25 cellular contexts compared by ENCODE assay signal in the genomic region with DNA sequence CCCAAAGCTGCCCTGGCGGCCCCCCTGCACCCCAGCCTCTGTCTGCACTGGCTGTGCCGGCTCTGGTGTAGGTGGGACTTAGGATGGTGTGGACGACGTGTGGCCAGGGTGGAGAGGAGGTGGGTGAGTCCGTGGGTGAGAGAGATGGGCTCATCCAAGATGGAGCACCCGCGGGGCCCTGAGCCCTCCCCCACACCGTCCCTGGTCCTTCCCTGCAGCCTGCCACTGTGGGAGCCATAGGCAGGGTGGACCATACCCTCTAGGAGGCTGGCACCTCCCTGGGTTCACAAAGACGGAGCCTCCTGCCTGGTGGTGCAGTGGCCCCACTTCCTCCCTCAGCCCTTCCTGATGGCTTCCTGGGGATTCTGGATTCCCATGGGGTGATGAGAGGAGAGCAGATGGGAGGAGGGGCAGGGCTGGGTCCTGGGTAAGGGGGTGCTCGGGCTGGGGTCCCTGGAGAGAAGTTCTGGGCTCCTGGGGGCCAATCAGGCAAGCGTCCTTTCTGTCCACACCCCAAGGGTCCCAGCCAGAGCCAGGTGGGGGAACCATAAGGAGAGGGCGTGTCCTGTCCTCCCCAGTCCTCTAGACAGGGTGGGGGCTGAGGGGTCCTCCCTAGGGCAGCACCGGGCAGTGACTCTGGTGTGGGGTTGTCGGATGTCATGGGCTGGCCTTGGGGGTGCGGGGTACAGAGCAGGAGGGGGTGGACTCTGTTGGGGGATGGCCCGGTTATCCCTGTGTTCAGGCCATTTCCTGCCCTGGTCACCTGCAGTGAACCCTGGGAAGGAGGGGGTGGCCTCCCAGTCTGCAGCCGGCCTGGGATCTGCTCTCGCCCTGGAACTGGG.
DNase-seq lines count a peak whose midpoint lies in the region; ATAC-seq, FAIRE-seq and TF ChIP-seq lines count a peak whose summit lies in the region.
"Had no signal": no experiment of that assay in that cellular context is flagged by ENCODE, and none has a peak within 500 bp of the region (broad histone marks: within the 10 kb centered on the region; RNA-seq: fewer than 3 reads in every experiment).

No MANE protein-coding gene starts in this region.

- FAIRE-seq in GM12878 (lab: Jason Lieb, UNC), result no peak
- FAIRE-seq: GM12891, HTR-8/SVneo had no signal

- TF ChIP-seq CTCF in Loucy (conservative IDR thresholded peaks at IDR 0.05; ENCODE audit: low read length), result no peak
- no peak for TF ChIP-seq CTCF in GM12878 (IDR thresholded peaks at IDR 0.05 in 2 of 3, conservative IDR thresholded peaks at IDR 0.05 in 1 of 3; ENCODE audit: control insufficient read depth in 2 of 3, extremely low read depth in 1 of 3, insufficient read depth in 1 of 3, low read depth in 3 of 3, low read length in 3 of 3)
- TF ChIP-seq CTCF in spleen (IDR thresholded peaks at IDR 0.05 in 8 of 11, conservative IDR thresholded peaks at IDR 0.05 in 3 of 11), result no peak

- H3K4me2 ChIP-seq in Loucy (ENCODE audit: low read depth, low read length, poor library complexity, severe bottlenecking), result peak overlapping the region; percentile 85
- H3K4me2 ChIP-seq in GM12878 (ENCODE audit: control insufficient read depth, insufficient read depth), result peak overlapping the region; percentile 17; the same call in 1 of the 2 replicates

- no TSS peak for BruUV-seq in GM12878 (replicated peaks; lab: Mats Ljungman, UMichigan)

- H3K27ac ChIP-seq in GM12878 (ENCODE audit: control insufficient read depth, insufficient read depth) (no peak overlapping the region), spleen (peak overlapping the region in 1 of 8 donors; percentile 46)
- H3K27ac ChIP-seq: GM23248, RWPE1, SJCRH30 had no signal

- H3K9me3 Mint-ChIP-seq in memory B cell, result no peaks in the 10 kb centered on the region
- H3K9me3 Mint-ChIP-seq in activated CD4-positive, alpha-beta memory T cell treated with anti-CD3 and anti-CD28 coated beads, Interleukin-2, amount 10 ng/mL, durations not matched to agents 7 days and 5 days, result peaks cover 2% of the 10 kb centered on the region

- DNase-seq in GM12878 (ENCODE audit: low read depth, low spot score) (no peak), memory B cell (ENCODE audit: low spot score in 2 of 2) (no peak), spleen (peak; percentile 64), H7 (no peak)
- no peak for DNase-seq in activated CD4-positive, alpha-beta memory T cell treated with anti-CD3 and anti-CD28 coated beads, Interleukin-2, amount 10 ng/mL, durations not matched to agents 7 days and 5 days
- DNase-seq: Caco-2; CD4-positive, alpha-beta memory T cell; DMS 273 treated with DMSO at 0.1 percent for 48 hours; DND-41; GM23248; HCEC 1CT; KG1; NCI-H1092 treated with DMSO at 0.1 percent for 48 hours; NCI-H1436 treated with DMSO at 0.1 percent for 48 hours; NCI-H1930; NCI-H2227 treated with DMSO at 0.1 percent for 48 hours; NCI-H510A treated with DMSO at 0.1 percent for 48 hours; NCI-H774; NK-92 treated with Interleukin-12 subunit alpha and Interleukin-12 subunit beta, amount 100 ng/mL, for 24 hours; SJCRH30 had no signal

- no peak for ATAC-seq in GM12878
- ATAC-seq in memory B cell (ENCODE audit: low read depth), result no peak
- no peak for ATAC-seq in HG03432 (IDR thresholded peaks at IDR 0.05; ENCODE audit: unreplicated experiment)

- SMC1A ChIA-PET in GM12878 (lab: Charles Lee; ENCODE audit: uncharacterized antibody, unreplicated experiment), result no interaction called here

- no peak for TF ChIP-seq EP300 in GM12878 (IDR thresholded peaks at IDR 0.05; ENCODE audit: borderline replicate concordance in 1 of 2, control insufficient read depth in 1 of 2, low read depth in 2 of 2, low read length in 2 of 2)

- H3K9me3 ChIP-seq in Loucy (ENCODE audit: insufficient read depth, low read depth, low read length) (no peaks in the 10 kb centered on the region), GM12878 (replicated peaks; ENCODE audit: control insufficient read depth, insufficient read depth, low read length) (no peaks in the 10 kb centered on the region), spleen (peaks cover 0 to 9% (median 2%) of the 10 kb centered on the region in 8 donors)
- H3K9me3 ChIP-seq: Caco-2, SJCRH30 had no signal

- H3K36me3 ChIP-seq in Loucy (ENCODE audit: insufficient read depth, low read length) (no peaks in the 10 kb centered on the region), GM12878 (ENCODE audit: control insufficient read depth in 2 of 2, insufficient read depth in 2 of 2, low read length in 1 of 2) (no peaks in the 10 kb centered on the region), spleen (no peaks in the 10 kb centered on the region), H7 (replicated peaks; ENCODE audit: control insufficient read depth, insufficient read depth, low read length) (no peaks in the 10 kb centered on the region)
- H3K36me3 ChIP-seq: SJCRH30 had no signal

- TF ChIP-seq POLR2A in GM12878 (IDR thresholded peaks at IDR 0.05; ENCODE audit: low read depth, low read length) (0 out of 2 replicates have a peak, but pooled peaks have one; percentile 2), spleen (IDR thresholded peaks at IDR 0.05) (no peak)

- H4K20me1 ChIP-seq in Loucy (ENCODE audit: insufficient read depth, low read length, poor library complexity, severe bottlenecking), result peaks cover 2% of the 10 kb centered on the region
- no peaks in the 10 kb centered on the region for H4K20me1 ChIP-seq in GM12878 (ENCODE audit: control insufficient read depth, insufficient read depth)

- no peaks in the 10 kb centered on the region for H3F3A ChIP-seq in Loucy (ENCODE audit: low read depth)

- RAD21 ChIA-PET in GM12878 (lab: Charles Lee; ENCODE audit: unreplicated experiment), result no interaction called here

- H3K27me3 Mint-ChIP-seq in memory B cell, result no peaks in the 10 kb centered on the region
- peaks cover 6% of the 10 kb centered on the region for H3K27me3 Mint-ChIP-seq in activated CD4-positive, alpha-beta memory T cell treated with anti-CD3 and anti-CD28 coated beads, Interleukin-2, amount 10 ng/mL, durations not matched to agents 7 days and 5 days

- peaks cover 96% of the 10 kb centered on the region for H3K79me2 ChIP-seq in Loucy (ENCODE audit: insufficient read depth, low read length)
- peaks cover 63% of the 10 kb centered on the region for H3K79me2 ChIP-seq in GM12878 (ENCODE audit: control insufficient read depth, insufficient read depth, low read length)

- H3K4me1 Mint-ChIP-seq in memory B cell, result peaks cover 8% of the 10 kb centered on the region
- H3K4me1 Mint-ChIP-seq in activated CD4-positive, alpha-beta memory T cell treated with anti-CD3 and anti-CD28 coated beads, Interleukin-2, amount 10 ng/mL, durations not matched to agents 7 days and 5 days, result no peaks in the 10 kb centered on the region
- H3K4me1 Mint-ChIP-seq: CD4-positive, alpha-beta memory T cell had no signal

- no CpG with 5 or more reads among the region's 18 CpGs for WGBS in GM12878 (ENCODE audit: insufficient coverage, insufficient replicate concordance, low lambda C conversion rate, missing lambda C conversion rate)
- 36 to 57% (median 55%) methylated on average over 3 to 18 of the region's 18 CpGs for WGBS in spleen, 5 donors

- no peak for TF ChIP-seq RAD21 in GM12878 (IDR thresholded peaks at IDR 0.05; ENCODE audit: insufficient read depth, low read depth, low read length)

- H3K9me2 ChIP-seq in Loucy (replicated peaks; ENCODE audit: low read depth, low read length), result no peaks in the 10 kb centered on the region

- H3K9ac ChIP-seq in Loucy (ENCODE audit: low read depth, low read length, poor library complexity, severe bottlenecking) (no peak overlapping the region), GM12878 (ENCODE audit: control insufficient read depth, insufficient read depth, low read length) (no peak overlapping the region)
- H3K9ac ChIP-seq: GM23248 had no signal

- peaks cover 9% of the 10 kb centered on the region for H3K36me3 Mint-ChIP-seq in memory B cell
- no peaks in the 10 kb centered on the region for H3K36me3 Mint-ChIP-seq in activated CD4-positive, alpha-beta memory T cell treated with anti-CD3 and anti-CD28 coated beads, Interleukin-2, amount 10 ng/mL, durations not matched to agents 7 days and 5 days (ENCODE audit: low read depth)
- H3K36me3 Mint-ChIP-seq: CD4-positive, alpha-beta memory T cell had no signal

- H3K4me3 ChIP-seq in Loucy (ENCODE audit: low read length, poor library complexity, severe bottlenecking) (peak overlapping the region; percentile 58), GM12878 (0 out of 2 replicates have a peak overlapping the region, but pooled peaks have one; percentile 41), spleen (peak overlapping the region in 1 of 8 donors; percentile 46), H7 (ENCODE audit: insufficient read depth, low read depth, low read length) (no peak overlapping the region)
- H3K4me3 ChIP-seq: GM23248, SJCRH30 had no signal

- CTCF ChIA-PET in GM12878 (lab: Yijun Ruan, JAX), result no interaction called here
- CTCF ChIA-PET in activated CD4-positive, alpha-beta memory T cell treated with anti-CD3 and anti-CD28 coated beads, Interleukin-2, amount 10 ng/mL, durations not matched to agents 7 days and 5 days (lab: Charles Lee), result no interaction called here

- intact Hi-C loops in GM12878 (cut with micrococcal nuclease; ENCODE audit: unreplicated experiment) (no loop called here), spleen (cut with DNase I; ENCODE audit: low total_unique reads) (no loop called here)

- H3K27me3 ChIP-seq in Loucy (ENCODE audit: insufficient read depth, low read length, poor library complexity, severe bottlenecking) (no peaks in the 10 kb centered on the region), GM12878 (replicated peaks in 1 of 2; ENCODE audit: control insufficient read depth in 2 of 2, insufficient read depth in 2 of 2, low read length in 1 of 2) (no peaks in the 10 kb centered on the region), spleen (replicated peaks in 1 of 7) (peaks cover 0 to 9% (median 0%) of the 10 kb centered on the region in 7 donors), H7 (ENCODE audit: control insufficient read depth, insufficient read depth, low read length) (no peaks in the 10 kb centered on the region)
- H3K27me3 ChIP-seq: SJCRH30 had no signal

- no peak overlapping the region for H3K27ac Mint-ChIP-seq in memory B cell
- H3K27ac Mint-ChIP-seq in activated CD4-positive, alpha-beta memory T cell treated with anti-CD3 and anti-CD28 coated beads, Interleukin-2, amount 10 ng/mL, durations not matched to agents 7 days and 5 days, result no peak overlapping the region

- H2AFZ ChIP-seq in Loucy (ENCODE audit: low read length) (no peak overlapping the region), GM12878 (ENCODE audit: control insufficient read depth, low read depth, low read length) (no peak overlapping the region)
- H2AFZ ChIP-seq: GM23248 had no signal

- H3K4me3 Mint-ChIP-seq in memory B cell, result peak overlapping the region; percentile 82
- H3K4me3 Mint-ChIP-seq in activated CD4-positive, alpha-beta memory T cell treated with anti-CD3 and anti-CD28 coated beads, Interleukin-2, amount 10 ng/mL, durations not matched to agents 7 days and 5 days, result no peak overlapping the region
- H3K4me3 Mint-ChIP-seq: CD4-positive, alpha-beta memory T cell had no signal

- in situ Hi-C loops in GM12878 (cut with MboI), result no loop called here

- H3K4me1 ChIP-seq in Loucy (ENCODE audit: insufficient read depth, low read length, poor library complexity, severe bottlenecking) (peaks cover 32% of the 10 kb centered on the region), GM12878 (ENCODE audit: control insufficient read depth, insufficient read depth, low read length) (no peaks in the 10 kb centered on the region), spleen (no peaks in the 10 kb centered on the region)
- H3K4me1 ChIP-seq: Caco-2, SJCRH30 had no signal

- POLR2A ChIA-PET in GM12878 (lab: Charles Lee), result no interaction called here
- POLR2A ChIA-PET in activated CD4-positive, alpha-beta memory T cell treated with anti-CD3 and anti-CD28 coated beads, Interleukin-2, amount 10 ng/mL, durations not matched to agents 7 days and 5 days (lab: Charles Lee), result no interaction called here
